Comparison of ENCODE assay signal across 8 cellular contexts in the genomic region with DNA sequence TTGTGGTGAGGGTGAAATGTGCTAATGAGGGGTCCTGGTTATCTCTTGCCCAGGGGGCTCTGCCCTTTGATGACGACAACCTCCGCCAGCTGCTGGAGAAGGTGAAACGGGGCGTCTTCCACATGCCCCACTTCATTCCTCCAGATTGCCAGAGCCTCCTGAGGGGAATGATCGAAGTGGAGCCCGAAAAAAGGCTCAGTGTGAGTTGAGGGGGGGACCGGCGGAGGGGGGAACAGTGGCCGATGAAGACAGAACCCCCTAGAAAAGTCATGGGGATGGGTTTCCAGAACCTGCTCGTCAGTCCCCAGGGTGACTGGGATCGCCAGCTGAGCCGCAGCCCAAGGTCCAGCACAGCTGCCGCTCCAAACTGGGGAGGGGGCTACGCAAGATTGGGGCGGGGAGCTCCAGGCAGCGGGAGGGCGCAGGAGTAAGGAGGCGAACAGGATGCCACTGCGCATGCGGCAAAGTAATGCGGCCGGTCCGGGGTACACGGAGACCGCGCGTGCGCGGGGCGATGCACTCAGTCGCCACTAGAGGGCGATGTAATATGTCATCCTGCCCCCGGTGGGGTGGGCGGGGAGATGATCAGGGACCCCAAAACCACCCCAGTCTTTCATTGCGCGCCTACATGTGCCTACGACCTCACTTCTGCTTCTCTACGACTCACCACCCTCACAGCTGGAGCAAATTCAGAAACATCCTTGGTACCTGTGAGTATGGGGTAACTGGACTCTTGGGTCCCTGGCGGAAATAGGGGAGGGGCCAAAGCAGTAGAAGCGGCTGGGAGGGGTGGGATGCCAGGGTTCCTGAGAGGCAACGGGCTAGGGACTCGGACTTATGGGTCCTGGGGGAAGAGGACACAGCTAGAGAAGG. TPM values are rescaled to one million over a fixed set of nuclear protein-coding genes. Genes with fewer than 3 reads are reported as not detected.
DNase-seq lines count a peak whose midpoint lies in the region; ATAC-seq and TF ChIP-seq lines count a peak whose summit lies in the region.

No MANE protein-coding gene starts in this region.

- no peaks in the 10 kb centered on the region for H3K36me3 ChIP-seq in right lobe of liver

- peak overlapping the region; percentile 73 for H3K27ac ChIP-seq in cingulate gyrus (ENCODE audit: low read depth, low read length)
- H3K27ac ChIP-seq in right lobe of liver, result no peak overlapping the region

- H3K4me3 ChIP-seq in right lobe of liver, result peak overlapping the region in 2 of 3 donors; percentile 17 to 42

- intact Hi-C loops in right lobe of liver (cut with DNase I), result loop anchor here in 1 of 2 donors (10.0 kb wide), 1 partner anchor 103 kb away; a partner anchor contains a TSS

- DNase-seq in NCI-H226 (peak; percentile 53), right lobe of liver (peak; percentile 89 to 91 (median 91)), NCI-H2171 treated with DMSO at 0.1 percent for 48 hours (lab: John Stamatoyannopoulos, UW) (no peak)
- DNase-seq in activated CD4-positive, alpha-beta T cell treated with anti-CD3 and anti-CD28 coated beads for 48 hours, result peak; percentile 97
- peak; percentile 91 to 97 for DNase-seq in stimulated activated CD4-positive, alpha-beta T cell treated with anti-CD3 and anti-CD28 coated beads, Interleukin-4, amount 100 ng/mL, for 48 hours (ENCODE audit: low read depth in 2 of 2)

- WGBS in right lobe of liver (ENCODE audit: insufficient coverage, low coverage, low lambda C conversion rate, missing lambda C conversion rate), result 9% methylated on average over 8 of the region's 42 CpGs

- no peak for TF ChIP-seq POLR2A in right lobe of liver (IDR thresholded peaks at IDR 0.05)

- TF ChIP-seq CTCF in GM12874 (IDR thresholded peaks at IDR 0.05; ENCODE audit: insufficient read depth, low read depth, low read length), result peak; percentile 97
- TF ChIP-seq CTCF in right lobe of liver (IDR thresholded peaks at IDR 0.05), result peak; percentile 95 to 97 (median 96)

- no peaks in the 10 kb centered on the region for H3K27me3 ChIP-seq in right lobe of liver

- H3K9me3 ChIP-seq in right lobe of liver, result no peaks in the 10 kb centered on the region

- ATAC-seq in HG03064 (IDR thresholded peaks at IDR 0.05; ENCODE audit: low read depth, unreplicated experiment), result peak; percentile 62
- peak; percentile 86 to 97 (median 95) for ATAC-seq in right lobe of liver

- H3K4me1 ChIP-seq in right lobe of liver, result no peaks in the 10 kb centered on the region

RNA-seq across cellular contexts. Expression of a gene that starts 17.9 kb away (rescaled TPM):
- total RNA-seq in right lobe of liver, result under 1 TPM in 3 of 6 experiments, not detected in 3; 0.20 to 0.29 (median 0.24) TPM

RNA-seq across cellular contexts. Expression of a gene that starts 21.8 kb away (rescaled TPM):
- total RNA-seq in right lobe of liver, result 10 to 100 TPM; 11.3 to 28.3 (median 15.6) TPM

RNA-seq across cellular contexts. Expression of a gene that starts 23.4 kb away (rescaled TPM):
- total RNA-seq in right lobe of liver, result 1 to 10 TPM; 1.1 to 5.6 (median 2.2) TPM

RNA-seq across cellular contexts. Expression of a gene that starts 38.0 kb away (rescaled TPM):
- total RNA-seq in right lobe of liver, result 1 to 10 TPM; 2.3 to 5.3 (median 3.7) TPM

RNA-seq across cellular contexts. Expression of a gene that starts 42.9 kb away (rescaled TPM):
- total RNA-seq in right lobe of liver, result 10 to 100 TPM; 26.4 to 39.6 (median 30.2) TPM
